ENCODE assay signal across 8 cellular contexts in the genomic region with DNA sequence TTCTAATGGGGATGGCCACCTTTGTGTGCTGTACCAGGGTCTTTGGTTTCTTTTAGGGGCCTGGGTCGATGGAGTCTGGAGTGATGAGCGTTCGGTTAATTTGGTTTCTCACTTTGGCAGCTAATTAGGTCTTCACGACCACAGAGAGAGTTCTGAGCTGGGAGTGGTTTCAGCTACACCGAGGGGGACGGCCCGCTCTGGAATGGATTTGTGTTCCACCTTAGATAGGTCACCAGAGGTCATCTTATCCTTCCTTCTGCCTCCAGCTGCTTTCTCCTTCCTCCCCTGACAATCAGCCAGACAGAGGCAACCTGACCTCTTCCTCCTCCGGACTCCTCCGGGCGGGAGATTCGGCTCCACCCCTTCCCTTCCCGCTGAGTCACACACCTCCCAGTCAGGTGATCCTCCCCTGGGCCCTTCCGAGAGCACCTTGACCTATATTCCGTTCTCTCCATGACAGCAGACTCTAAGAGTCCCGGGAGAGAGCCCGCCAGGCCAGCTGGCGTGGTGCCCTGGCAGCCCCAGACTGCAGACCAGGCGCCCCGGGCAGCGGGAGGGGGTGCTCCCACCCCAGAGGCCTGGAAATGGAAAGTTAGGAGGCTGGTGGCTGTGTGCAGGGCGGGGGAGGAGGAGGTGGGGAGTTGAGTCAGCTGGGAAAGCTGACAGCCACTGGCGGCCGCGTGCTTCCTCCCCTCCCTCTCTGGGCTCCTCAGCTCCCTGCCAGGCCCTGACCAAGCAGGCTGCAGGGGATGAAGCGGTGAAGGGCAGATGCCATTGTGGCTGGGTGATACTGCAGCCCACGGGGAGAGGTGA. TPM values are rescaled to one million over a fixed set of nuclear protein-coding genes. Genes with fewer than 3 reads are reported as not detected.
DNase-seq lines count a peak whose midpoint lies in the region; ATAC-seq and TF ChIP-seq lines count a peak whose summit lies in the region.

No MANE protein-coding gene starts in this region.

- H3K27me3 Mint-ChIP-seq in activated CD8-positive, alpha-beta memory T cell treated with anti-CD3 and anti-CD28 coated beads, Interleukin-2, amount 10 ng/mL, durations not matched to agents 7 days and 5 days: no peaks in the 10 kb centered on the region
- H3K27me3 Mint-ChIP-seq in endothelial cell (ENCODE audit: unreplicated experiment): peaks cover 8% of the 10 kb centered on the region

- peak; percentile 59 for ATAC-seq in GM19452 (IDR thresholded peaks at IDR 0.05; ENCODE audit: unreplicated experiment)
- peak; percentile 33 for ATAC-seq in HG03565 (IDR thresholded peaks at IDR 0.05; ENCODE audit: unreplicated experiment)
- ATAC-seq in activated CD8-positive, alpha-beta memory T cell treated with anti-CD3 and anti-CD28 coated beads, Interleukin-2, amount 10 ng/mL, durations not matched to agents 7 days and 5 days: peak; percentile 70

- peaks cover 5% of the 10 kb centered on the region for H3K36me3 Mint-ChIP-seq in activated CD8-positive, alpha-beta memory T cell treated with anti-CD3 and anti-CD28 coated beads, Interleukin-2, amount 10 ng/mL, durations not matched to agents 7 days and 5 days
- peaks cover 9% of the 10 kb centered on the region for H3K36me3 Mint-ChIP-seq in endothelial cell (ENCODE audit: low read depth, unreplicated experiment)

- peak overlapping the region; percentile 86 for H3K27ac Mint-ChIP-seq in activated CD8-positive, alpha-beta memory T cell treated with anti-CD3 and anti-CD28 coated beads, Interleukin-2, amount 10 ng/mL, durations not matched to agents 7 days and 5 days
- H3K27ac Mint-ChIP-seq in endothelial cell (ENCODE audit: unreplicated experiment): peak overlapping the region; percentile 99

- peak overlapping the region; percentile 68 for H3K4me3 Mint-ChIP-seq in activated CD8-positive, alpha-beta memory T cell treated with anti-CD3 and anti-CD28 coated beads, Interleukin-2, amount 10 ng/mL, durations not matched to agents 7 days and 5 days
- peak overlapping the region; percentile 75 for H3K4me3 Mint-ChIP-seq in endothelial cell (ENCODE audit: unreplicated experiment)

- H3K9me3 Mint-ChIP-seq in activated CD8-positive, alpha-beta memory T cell treated with anti-CD3 and anti-CD28 coated beads, Interleukin-2, amount 10 ng/mL, durations not matched to agents 7 days and 5 days (ENCODE audit: low read depth): no peaks in the 10 kb centered on the region
- no peaks in the 10 kb centered on the region for H3K9me3 Mint-ChIP-seq in endothelial cell (ENCODE audit: unreplicated experiment)

- CTCF ChIA-PET in activated CD8-positive, alpha-beta memory T cell treated with anti-CD3 and anti-CD28 coated beads, Interleukin-2, amount 10 ng/mL, durations not matched to agents 7 days and 5 days (lab: Charles Lee): interaction anchor here (0.6 to 5.2 kb wide), 12 partner anchors 9 to 358 kb away, joined by 3 to 29 read pairs (median 4); a partner anchor contains a TSS

- TF ChIP-seq CTCF in C4-2B (conservative IDR thresholded peaks at IDR 0.05) (no peak), endothelial cell (IDR thresholded peaks at IDR 0.05; ENCODE audit: unreplicated experiment) (no peak)

- DNase-seq in NCI-H82 (lab: John Stamatoyannopoulos, UW) (peak; percentile 78), endothelial cell (ENCODE audit: low spot score) (peak; percentile 66), mesenteric fat pad (ENCODE audit: low spot score) (peak; percentile 94)
- DNase-seq in activated CD8-positive, alpha-beta memory T cell treated with anti-CD3 and anti-CD28 coated beads, Interleukin-2, amount 10 ng/mL, durations not matched to agents 7 days and 5 days: peak; percentile 80
- DNase-seq in stimulated activated CD8-positive, alpha-beta memory T cell treated with anti-CD3 and anti-CD28 coated beads, Interleukin-15, amount 100 ng/mL, for 4 hours (ENCODE audit: low read depth in 2 of 2): peak; percentile 33 to 35

- H3K27ac ChIP-seq in C4-2B: peak overlapping the region; percentile 87

- peaks cover 29% of the 10 kb centered on the region for H3K4me1 Mint-ChIP-seq in activated CD8-positive, alpha-beta memory T cell treated with anti-CD3 and anti-CD28 coated beads, Interleukin-2, amount 10 ng/mL, durations not matched to agents 7 days and 5 days
- H3K4me1 Mint-ChIP-seq in endothelial cell (ENCODE audit: unreplicated experiment): peaks cover 38% of the 10 kb centered on the region

RNA-seq across cellular contexts. Expression of a gene that starts 44.7 kb away (rescaled TPM):
- 10 to 100 TPM; 23.7 to 32.7 TPM for total RNA-seq in activated CD8-positive, alpha-beta memory T cell treated with anti-CD3 and anti-CD28 coated beads, Interleukin-2, amount 10 ng/mL, durations not matched to agents 7 days and 5 days
- total RNA-seq in endothelial cell (ENCODE audit: unreplicated experiment) (49.2 TPM), mesenteric fat pad (100 TPM)

RNA-seq across cellular contexts. Expression of a gene that starts 46.8 kb away (rescaled TPM):
- total RNA-seq in activated CD8-positive, alpha-beta memory T cell treated with anti-CD3 and anti-CD28 coated beads, Interleukin-2, amount 10 ng/mL, durations not matched to agents 7 days and 5 days: under 1 TPM; 0.52 to 0.79 TPM
- total RNA-seq in endothelial cell (ENCODE audit: unreplicated experiment) (2.0 TPM), mesenteric fat pad (0.48 TPM)

Comparison
In these comparisons a context has a peak if more than half of its experiments do, and no peak if none do; other contexts are left out.
1. Peak in every context shown above with its lines: DNase-seq, ATAC-seq and H3K27ac ChIP-seq.
2. DNase-seq: peak in every context shown above with its lines; median percentile 94 in mesenteric fat pad; 80 in activated CD8-positive, alpha-beta memory T cell treated with anti-CD3 and anti-CD28 coated beads, Interleukin-2, amount 10 ng/mL, durations not matched to agents 7 days and 5 days; 78 in NCI-H82; 66 in endothelial cell; 34 in stimulated activated CD8-positive, alpha-beta memory T cell treated with anti-CD3 and anti-CD28 coated beads, Interleukin-15, amount 100 ng/mL, for 4 hours.